ENCODE assay signal across 13 cellular contexts in genomic region chr20:41178495-41178894, GRCh38. TPM values are rescaled to one million over a fixed set of nuclear protein-coding genes. Genes with fewer than 3 reads are reported as not detected.
DNase-seq lines count a peak whose midpoint lies in the region; ATAC-seq, FAIRE-seq and TF ChIP-seq lines count a peak whose summit lies in the region.
"Had no signal": no experiment of that assay in that cellular context is flagged by ENCODE, and none has a peak within 500 bp of the region (broad histone marks: within the 10 kb centered on the region; RNA-seq: fewer than 3 reads in every experiment).

No MANE protein-coding gene starts in this region.

- H3K9me2 ChIP-seq in PC-3 (replicated peaks; ENCODE audit: low read length): no peaks in the 10 kb centered on the region

- H3K4me2 ChIP-seq in keratinocyte (ENCODE audit: control insufficient read depth, extremely low read depth, insufficient read depth, low read depth, low read length): no peak overlapping the region
- H3K4me2 ChIP-seq in PC-3 (ENCODE audit: low read length): no peak overlapping the region
- H3K4me2 ChIP-seq: hepatocyte had no signal

- H3K4me1 ChIP-seq in keratinocyte (ENCODE audit: control insufficient read depth, extremely low read depth, insufficient read depth, low read length) (peaks cover 45% of the 10 kb centered on the region), PC-3 (ENCODE audit: insufficient read depth, low read length) (peaks cover 28% of the 10 kb centered on the region)

- H3K4me3 ChIP-seq in keratinocyte (ENCODE audit: control insufficient read depth in 2 of 3, extremely low read depth in 1 of 3, insufficient read depth in 2 of 3, low read depth in 1 of 3, low read length in 3 of 3) (no peak overlapping the region), PC-3 (ENCODE audit: low read length) (no peak overlapping the region)
- H3K4me3 ChIP-seq: hepatocyte had no signal

- no peaks in the 10 kb centered on the region for H3K9me3 ChIP-seq in keratinocyte (ENCODE audit: control insufficient read depth, low read depth, low read length)
- H3K9me3 ChIP-seq in PC-3 (ENCODE audit: low read length): no peaks in the 10 kb centered on the region

- H3K27ac ChIP-seq in keratinocyte (ENCODE audit: control insufficient read depth, insufficient read depth, low read length) (peak overlapping the region; percentile 74), PC-3 (ENCODE audit: low read length) (no peak overlapping the region)
- H3K27ac ChIP-seq: hepatocyte had no signal

- BruUV-seq in PC-3 (replicated peaks; lab: Mats Ljungman, UMichigan): no TSS peak

- H3K36me3 Mint-ChIP-seq in activated CD4-positive, alpha-beta T cell treated with anti-CD3 and anti-CD28 coated beads for 36 hours (ENCODE audit: low read depth): peaks cover 19% of the 10 kb centered on the region
- peaks cover 14% of the 10 kb centered on the region for H3K36me3 Mint-ChIP-seq in activated CD8-positive, alpha-beta T cell treated with anti-CD3 and anti-CD28 coated beads for 36 hours (ENCODE audit: low read depth)
- H3K36me3 Mint-ChIP-seq in stimulated activated effector memory CD8-positive, alpha-beta T cell treated with anti-CD3 and anti-CD28 coated beads, Interleukin-12 subunit alpha, Interleukin-12 subunit beta, amount 100 ng/mL, for 72 hours: peaks cover 68% of the 10 kb centered on the region

- H3K79me2 ChIP-seq in keratinocyte (ENCODE audit: control insufficient read depth, insufficient read depth, low read length): peaks cover 2% of the 10 kb centered on the region
- no peaks in the 10 kb centered on the region for H3K79me2 ChIP-seq in PC-3 (ENCODE audit: low read length)
- H3K79me2 ChIP-seq: hepatocyte had no signal

- H2AFZ ChIP-seq in keratinocyte (ENCODE audit: control insufficient read depth, low read length) (no peak overlapping the region), PC-3 (ENCODE audit: low read length) (no peak overlapping the region)
- H2AFZ ChIP-seq: hepatocyte had no signal

- ATAC-seq in activated CD4-positive, alpha-beta T cell treated with anti-CD3 and anti-CD28 coated beads for 36 hours: no peak
- ATAC-seq in activated CD8-positive, alpha-beta T cell treated with anti-CD3 and anti-CD28 coated beads for 36 hours: no peak
- ATAC-seq in stimulated activated effector memory CD8-positive, alpha-beta T cell treated with anti-CD3 and anti-CD28 coated beads, Interleukin-12 subunit alpha, Interleukin-12 subunit beta, amount 100 ng/mL, for 72 hours: no peak
- ATAC-seq in PC-3: no peak

- H3K27ac Mint-ChIP-seq in activated CD4-positive, alpha-beta T cell treated with anti-CD3 and anti-CD28 coated beads for 36 hours: peak overlapping the region; percentile 66
- H3K27ac Mint-ChIP-seq in activated CD8-positive, alpha-beta T cell treated with anti-CD3 and anti-CD28 coated beads for 36 hours: peak overlapping the region; percentile 47
- peak overlapping the region; percentile 81 for H3K27ac Mint-ChIP-seq in stimulated activated effector memory CD8-positive, alpha-beta T cell treated with anti-CD3 and anti-CD28 coated beads, Interleukin-12 subunit alpha, Interleukin-12 subunit beta, amount 100 ng/mL, for 72 hours

- no peaks in the 10 kb centered on the region for H3F3A ChIP-seq in PC-3 (ENCODE audit: low read length, unreplicated experiment)

- no peak overlapping the region for H3K9ac ChIP-seq in keratinocyte (ENCODE audit: control insufficient read depth, extremely low read depth, insufficient read depth, low read length)
- H3K9ac ChIP-seq in PC-3 (ENCODE audit: low read length): no peak overlapping the region

- no peak for DNase-seq in activated CD4-positive, alpha-beta T cell treated with anti-CD3 and anti-CD28 coated beads for 36 hours
- DNase-seq in activated CD4-positive, alpha-beta T cell treated with anti-CD3 and anti-CD28 coated beads for 1 hour: no peak
- DNase-seq in activated CD8-positive, alpha-beta T cell treated with anti-CD3 and anti-CD28 coated beads for 36 hours: no peak
- DNase-seq in keratinocyte (ENCODE audit: low read depth, low spot score) (no peak), AG20443 (ENCODE audit: low spot score) (no peak), PC-3 (no peak)
- DNase-seq in stimulated activated effector memory CD8-positive, alpha-beta T cell treated with anti-CD3 and anti-CD28 coated beads, Interleukin-12 subunit alpha, Interleukin-12 subunit beta, amount 100 ng/mL, for 72 hours (ENCODE audit: low spot score in 2 of 2): peak in 1 of 2 donors; percentile 30
- DNase-seq in effector CD4-positive, alpha-beta T cell: no peak
- DNase-seq: DMS79; mesendoderm; stimulated activated CD4-positive, alpha-beta T cell treated with anti-CD3 and anti-CD28 coated beads, Interleukin-12 subunit alpha, Interleukin-12 subunit beta, amount 100 ng/mL, for 4 hours had no signal

- FAIRE-seq in keratinocyte (lab: Jason Lieb, UNC): no peak
- FAIRE-seq: A204.1 had no signal

- intact Hi-C loops in activated CD4-positive, alpha-beta T cell treated with anti-CD3 and anti-CD28 coated beads for 36 hours (cut with DNase I, micrococcal nuclease): no loop called here
- intact Hi-C loops in activated CD8-positive, alpha-beta T cell treated with anti-CD3 and anti-CD28 coated beads for 36 hours (cut with micrococcal nuclease): loop anchor here (10.0 kb wide), 1 partner anchor 46 kb away; no protein-coding TSS in a partner anchor
- intact Hi-C loops in PC-3 (cut with micrococcal nuclease): no loop called here

- H3K4me3 Mint-ChIP-seq in activated CD4-positive, alpha-beta T cell treated with anti-CD3 and anti-CD28 coated beads for 36 hours: no peak overlapping the region
- H3K4me3 Mint-ChIP-seq in activated CD8-positive, alpha-beta T cell treated with anti-CD3 and anti-CD28 coated beads for 36 hours: no peak overlapping the region
- no peak overlapping the region for H3K4me3 Mint-ChIP-seq in stimulated activated effector memory CD8-positive, alpha-beta T cell treated with anti-CD3 and anti-CD28 coated beads, Interleukin-12 subunit alpha, Interleukin-12 subunit beta, amount 100 ng/mL, for 72 hours

- H3K4me1 Mint-ChIP-seq in activated CD4-positive, alpha-beta T cell treated with anti-CD3 and anti-CD28 coated beads for 36 hours: peaks cover 7% of the 10 kb centered on the region
- peaks cover 17% of the 10 kb centered on the region for H3K4me1 Mint-ChIP-seq in activated CD8-positive, alpha-beta T cell treated with anti-CD3 and anti-CD28 coated beads for 36 hours (ENCODE audit: low read depth)
- peaks cover 16% of the 10 kb centered on the region for H3K4me1 Mint-ChIP-seq in stimulated activated effector memory CD8-positive, alpha-beta T cell treated with anti-CD3 and anti-CD28 coated beads, Interleukin-12 subunit alpha, Interleukin-12 subunit beta, amount 100 ng/mL, for 72 hours

- H3K9me3 Mint-ChIP-seq in activated CD4-positive, alpha-beta T cell treated with anti-CD3 and anti-CD28 coated beads for 36 hours (ENCODE audit: low read depth): no peaks in the 10 kb centered on the region
- H3K9me3 Mint-ChIP-seq in activated CD8-positive, alpha-beta T cell treated with anti-CD3 and anti-CD28 coated beads for 36 hours: no peaks in the 10 kb centered on the region
- H3K9me3 Mint-ChIP-seq in stimulated activated effector memory CD8-positive, alpha-beta T cell treated with anti-CD3 and anti-CD28 coated beads, Interleukin-12 subunit alpha, Interleukin-12 subunit beta, amount 100 ng/mL, for 72 hours: no peaks in the 10 kb centered on the region

- H3K27me3 Mint-ChIP-seq in activated CD4-positive, alpha-beta T cell treated with anti-CD3 and anti-CD28 coated beads for 36 hours: no peaks in the 10 kb centered on the region
- no peaks in the 10 kb centered on the region for H3K27me3 Mint-ChIP-seq in activated CD8-positive, alpha-beta T cell treated with anti-CD3 and anti-CD28 coated beads for 36 hours

- no peaks in the 10 kb centered on the region for H3K27me3 ChIP-seq in keratinocyte (ENCODE audit: control insufficient read depth, extremely low read depth, insufficient read depth, low read length)
- H3K27me3 ChIP-seq in PC-3 (ENCODE audit: low read length): no peaks in the 10 kb centered on the region
- H3K27me3 ChIP-seq: hepatocyte had no signal

- POLR2A ChIA-PET in activated CD4-positive, alpha-beta T cell treated with anti-CD3 and anti-CD28 coated beads for 36 hours (lab: Charles Lee): no interaction called here
- POLR2A ChIA-PET in activated CD8-positive, alpha-beta T cell treated with anti-CD3 and anti-CD28 coated beads for 36 hours (lab: Charles Lee): no interaction called here
- POLR2A ChIA-PET in PC-3 (lab: Charles Lee; ENCODE audit: unreplicated experiment): no interaction called here

- no peak for TF ChIP-seq CTCF in activated CD8-positive, alpha-beta T cell treated with anti-CD3 and anti-CD28 coated beads for 36 hours (IDR thresholded peaks at IDR 0.05)
- TF ChIP-seq CTCF in keratinocyte (optimal IDR thresholded peaks at IDR 0.05 in 1 of 3, IDR thresholded peaks at IDR 0.05 in 1 of 3, conservative IDR thresholded peaks at IDR 0.05 in 1 of 3; ENCODE audit: extremely low read depth in 1 of 3, insufficient read depth in 2 of 3, low read length in 3 of 3) (no peak), PC-3 (conservative IDR thresholded peaks at IDR 0.05; ENCODE audit: low read depth, low read length) (no peak)

- H3K36me3 ChIP-seq in keratinocyte (ENCODE audit: control insufficient read depth in 2 of 2, extremely low read depth in 1 of 2, insufficient read depth in 2 of 2, low read length in 2 of 2): peaks cover 15 to 28% of the 10 kb centered on the region in 2 experiments
- peaks cover 23% of the 10 kb centered on the region for H3K36me3 ChIP-seq in PC-3 (ENCODE audit: low read depth, low read length)

- dilution Hi-C loops in keratinocyte (cut with MboI; ENCODE audit: extremely low pct_ligation_motif_present, low sequenced_read_pairs): no loop called here

- CTCF ChIA-PET in activated CD4-positive, alpha-beta T cell treated with anti-CD3 and anti-CD28 coated beads for 36 hours (lab: Charles Lee): no interaction called here
- CTCF ChIA-PET in activated CD8-positive, alpha-beta T cell treated with anti-CD3 and anti-CD28 coated beads for 36 hours (lab: Charles Lee): no interaction called here
- CTCF ChIA-PET in PC-3 (lab: Charles Lee): no interaction called here

- H4K20me1 ChIP-seq in keratinocyte (ENCODE audit: control insufficient read depth, extremely low read depth, insufficient read depth, low read length) (no peaks in the 10 kb centered on the region), PC-3 (ENCODE audit: low read length) (no peaks in the 10 kb centered on the region)

- no peaks in the 10 kb centered on the region for H3K9me1 ChIP-seq in keratinocyte (ENCODE audit: control insufficient read depth, extremely low read depth, insufficient read depth, low read length)

RNA-seq across cellular contexts. Expression of gene PLCG1, which starts 41.2 kb away (rescaled TPM):
- 100 to 1,000 TPM; 185 to 230 TPM for total RNA-seq in activated CD4-positive, alpha-beta T cell treated with anti-CD3 and anti-CD28 coated beads for 36 hours
- 100 to 1,000 TPM; 259 to 260 TPM for total RNA-seq in activated CD8-positive, alpha-beta T cell treated with anti-CD3 and anti-CD28 coated beads for 36 hours
- 38.4 to 54.1 TPM (median 41.5 TPM) in 3 replicates for polyA plus RNA-seq in keratinocyte
- polyA plus RNA-seq in keratinocyte (2011; ENCODE audit: low read depth): 10.7 TPM
- polyA plus RNA-seq in keratinocyte (2011; cell fraction: cytosol; rRNA removed): 23.0 and 28.7 TPM in 2 replicates
- 196 and 248 TPM in 2 replicates for polyA plus RNA-seq in keratinocyte (2011; cell fraction: nucleus; rRNA removed)
- polyA plus RNA-seq in keratinocyte (2012; ENCODE audit: low replicate concordance): 25.4 and 40.6 TPM in 2 replicates
- 75.0 to 143 TPM (median 82.5 TPM) in 3 replicates for polyA minus RNA-seq in keratinocyte
- polyA minus RNA-seq in keratinocyte (2011; cell fraction: cytosol; rRNA and poly(A)+ RNA removed): 36.3 TPM
- polyA minus RNA-seq in keratinocyte (2011; cell fraction: nucleus; rRNA and poly(A)+ RNA removed): 83.8 and 89.8 TPM in 2 replicates
- 68.8 and 112 TPM in 2 replicates for total RNA-seq in PC-3 (2014; rRNA removed)
